In genomic region chr17:2029911-2030778, GRCh38 we compare ENCODE assay signal across 1 cellular context.
A peak's percentile ranks its signal among the peaks of the same experiment; 100 is the strongest.
TF ChIP-seq lines count a peak whose summit lies in the region.

DPH1 (plus strand) TSS chr17:2030153; CDS start chr17:2030170, 17 bp downstream.

TF ChIP-seq in K562, 482 proteins besides CTCF, POLR2A, EP300 and RAD21 (continued from another document and continues in another):
- TF ChIP-seq ETV6 (IDR thresholded peaks at IDR 0.05; ENCODE audit: borderline replicate concordance in 1 of 2, low read depth in 2 of 2, low read length in 1 of 2) = no peak
- TF ChIP-seq ETV6 (CRISPR knock-in tag; IDR thresholded peaks at IDR 0.05; ENCODE audit: borderline replicate concordance) = no peak
- no peak for TF ChIP-seq PBX2 (CRISPR knock-in tag; IDR thresholded peaks at IDR 0.05; ENCODE audit: low read depth)
- TF ChIP-seq PBX2 (tag; conservative IDR thresholded peaks at IDR 0.05; ENCODE audit: low read depth) = no peak
- TF ChIP-seq FOXP1 (CRISPR knock-in tag; IDR thresholded peaks at IDR 0.05) = peak; percentile 61; the same call in 1 of the 2 replicates
- no peak for TF ChIP-seq PTBP1 (IDR thresholded peaks at IDR 0.05; ENCODE audit: low read depth, low read length)
- TF ChIP-seq MGA (IDR thresholded peaks at IDR 0.05) = no peak
- no peak for TF ChIP-seq MEF2A (IDR thresholded peaks at IDR 0.05; ENCODE audit: control insufficient read depth, low read depth, low read length)
- no peak for TF ChIP-seq CREB3 (tag; conservative IDR thresholded peaks at IDR 0.05; ENCODE audit: low read depth)
- TF ChIP-seq ATF1 (CRISPR knock-in tag; IDR thresholded peaks at IDR 0.05) = 0 out of 2 replicates have a peak, but pooled peaks have one; percentile 12
- TF ChIP-seq ATF1 (tag; IDR thresholded peaks at IDR 0.05) = peak; percentile 30; the same call in 1 of the 2 replicates
- no peak for TF ChIP-seq EHMT2 (IDR thresholded peaks at IDR 0.05)
- TF ChIP-seq MXD1 (CRISPR knock-in tag; IDR thresholded peaks at IDR 0.05; ENCODE audit: borderline replicate concordance, poor library complexity, severe bottlenecking) = peak; percentile 99
- peak; percentile 100 for TF ChIP-seq ZBTB17 (CRISPR knock-in tag; IDR thresholded peaks at IDR 0.05)
- no peak for TF ChIP-seq ZC3H4 (CRISPR knock-in tag; IDR thresholded peaks at IDR 0.05; ENCODE audit: borderline replicate concordance)
- TF ChIP-seq MXI1 (IDR thresholded peaks at IDR 0.05; ENCODE audit: low read depth, low read length) = peak; percentile 90; the same call in 1 of the 2 replicates
- TF ChIP-seq THRAP3 (IDR thresholded peaks at IDR 0.05; ENCODE audit: borderline replicate concordance) = no peak
- TF ChIP-seq RBBP5 (IDR thresholded peaks at IDR 0.05; ENCODE audit: borderline replicate concordance, insufficient read depth, low read length, poor library complexity, severe bottlenecking) = peak; percentile 74
- TF ChIP-seq PHF21A (IDR thresholded peaks at IDR 0.05; ENCODE audit: borderline replicate concordance, low read depth) = no peak
- no peak for TF ChIP-seq CREBBP (IDR thresholded peaks at IDR 0.05; ENCODE audit: low read depth, low read length)
- no peak for TF ChIP-seq TGIF2 (CRISPR knock-in tag; IDR thresholded peaks at IDR 0.05)
- no peak for TF ChIP-seq HDGF (IDR thresholded peaks at IDR 0.05)
- TF ChIP-seq NUFIP1 (IDR thresholded peaks at IDR 0.05; ENCODE audit: partially characterized antibody) = no peak
- peak; percentile 76 for TF ChIP-seq RAD51 (IDR thresholded peaks at IDR 0.05; ENCODE audit: borderline replicate concordance, low read depth)
- no peak for TF ChIP-seq ZNF609 (CRISPR knock-in tag; IDR thresholded peaks at IDR 0.05; ENCODE audit: borderline replicate concordance)
- TF ChIP-seq BHLHE40 (IDR thresholded peaks at IDR 0.05; ENCODE audit: low read length) = no peak
- TF ChIP-seq DPF2 (IDR thresholded peaks at IDR 0.05) = no peak
- TF ChIP-seq MCM7 (IDR thresholded peaks at IDR 0.05) = no peak
- TF ChIP-seq GABPA (tag; conservative IDR thresholded peaks at IDR 0.05; ENCODE audit: low read depth) = no peak; the same call in 1 of the 2 replicates
- TF ChIP-seq TCF3 (CRISPR knock-in tag; IDR thresholded peaks at IDR 0.05) = no peak
- no peak for TF ChIP-seq CGGBP1 (CRISPR knock-in tag; IDR thresholded peaks at IDR 0.05)
- no peak for TF ChIP-seq RBM25 (IDR thresholded peaks at IDR 0.05; ENCODE audit: low read depth, low read length, severe bottlenecking)
- no peak for TF ChIP-seq MYNN (IDR thresholded peaks at IDR 0.05)
- no peak for TF ChIP-seq MYNN (CRISPR knock-in tag; IDR thresholded peaks at IDR 0.05)
- TF ChIP-seq RCOR1 (IDR thresholded peaks at IDR 0.05; ENCODE audit: borderline replicate concordance in 1 of 2, low read depth in 2 of 2, low read length in 2 of 2) = peak in 1 of 2 experiments; percentile 22; a peak in 1 of 4 replicates
- TF ChIP-seq MED1 (CRISPR knock-in tag; IDR thresholded peaks at IDR 0.05; ENCODE audit: borderline replicate concordance) = no peak
- TF ChIP-seq ASH1L (IDR thresholded peaks at IDR 0.05; ENCODE audit: borderline replicate concordance, low read depth, partially characterized antibody) = no peak
- peak; percentile 71 for TF ChIP-seq TAF1 (IDR thresholded peaks at IDR 0.05; ENCODE audit: control insufficient read depth, extremely low read depth, insufficient read depth, low read length, severe bottlenecking)
- no peak for TF ChIP-seq HBP1 (CRISPR knock-in tag; IDR thresholded peaks at IDR 0.05)
